Comparison of ENCODE assay signal across 7 cellular contexts in the genomic region with DNA sequence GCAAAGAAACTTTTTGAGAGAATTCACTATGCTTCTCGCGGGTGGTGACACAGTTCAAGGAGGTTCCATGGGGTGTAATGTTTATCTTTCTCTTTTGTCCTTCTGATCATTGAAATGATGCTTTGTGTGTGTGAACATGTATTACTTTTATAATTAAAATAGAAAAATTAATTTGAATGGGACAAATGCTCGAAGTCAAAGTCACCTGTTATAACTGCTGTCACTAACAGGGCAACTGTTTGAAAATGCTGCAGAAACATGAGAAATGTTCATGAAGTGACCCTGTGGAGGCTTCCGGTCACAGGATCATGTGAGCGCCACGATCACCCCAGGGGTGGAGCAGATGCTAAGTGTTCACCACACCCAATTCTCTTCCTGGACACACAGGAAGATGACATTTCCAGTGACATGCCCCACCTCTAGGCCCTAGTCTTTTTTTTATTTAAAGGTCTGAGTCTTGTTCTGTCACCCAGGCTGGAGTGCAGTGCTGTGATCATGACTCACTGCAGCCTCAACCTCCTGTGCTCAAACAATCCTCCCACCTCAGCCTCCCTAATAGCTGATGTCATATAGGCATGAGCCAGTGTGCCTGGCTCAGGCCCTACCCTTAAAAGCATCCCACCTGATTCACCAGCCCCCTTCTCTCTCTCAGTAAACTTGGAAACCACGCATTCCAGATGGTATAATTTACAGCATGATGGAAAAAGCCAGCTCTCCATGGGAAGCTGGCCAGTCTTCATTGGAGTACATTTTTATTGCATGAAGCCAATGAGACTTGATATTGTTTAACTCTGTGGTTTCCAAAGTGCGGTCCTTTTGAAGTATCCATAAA. TPM values are rescaled to one million over a fixed set of nuclear protein-coding genes. Genes with fewer than 3 reads are reported as not detected.
DNase-seq lines count a peak whose midpoint lies in the region; ATAC-seq and TF ChIP-seq lines count a peak whose summit lies in the region.

No MANE protein-coding gene starts in this region.

- peak; percentile 24 to 39 for DNase-seq in SJCRH30
- no peak for DNase-seq in esophagus muscularis mucosa (ENCODE audit: extremely low spot score)
- DNase-seq in stimulated activated CD8-positive, alpha-beta memory T cell treated with anti-CD3 and anti-CD28 coated beads, Interleukin-12 subunit alpha, Interleukin-12 subunit beta, amount 100 ng/mL, for 4 hours (ENCODE audit: low read depth): peak; percentile 9
- no peak for DNase-seq in glutamatergic neuron
- DNase-seq in NCI-H345 (lab: John Stamatoyannopoulos, UW): no peak
- no peak for DNase-seq in NCI-H1092 (lab: John Stamatoyannopoulos, UW)

- H3K9me3 Mint-ChIP-seq in glutamatergic neuron (ENCODE audit: unreplicated experiment): peaks cover 2% of the 10 kb centered on the region

- WGBS in esophagus muscularis mucosa: 81% methylated on average over 8 of the region's 8 CpGs

- no peak for TF ChIP-seq EP300 in esophagus muscularis mucosa (IDR thresholded peaks at IDR 0.05)

- no peak overlapping the region for H3K27ac ChIP-seq in SJCRH30
- H3K27ac ChIP-seq in esophagus muscularis mucosa (replicated peaks in 1 of 4): peak overlapping the region; percentile 14 to 51 (median 28)

- ATAC-seq in GM21723 (IDR thresholded peaks at IDR 0.05; ENCODE audit: unreplicated experiment): peak; percentile 66

- H3K9me3 ChIP-seq in SJCRH30 (replicated peaks) (no peaks in the 10 kb centered on the region), esophagus muscularis mucosa (no peaks in the 10 kb centered on the region)

- H3K4me1 ChIP-seq in SJCRH30 (peaks cover 4% of the 10 kb centered on the region; the same call in 1 of the 2 replicates), esophagus muscularis mucosa (peaks cover 0 to 17% (median 5%) of the 10 kb centered on the region in 4 donors)

- no peak for TF ChIP-seq POLR2A in esophagus muscularis mucosa (IDR thresholded peaks at IDR 0.05; ENCODE audit: low read depth)

- TF ChIP-seq CTCF in esophagus muscularis mucosa (IDR thresholded peaks at IDR 0.05) (no peak), glutamatergic neuron (IDR thresholded peaks at IDR 0.05; ENCODE audit: partially characterized antibody, unreplicated experiment) (no peak)

- no peaks in the 10 kb centered on the region for H3K36me3 Mint-ChIP-seq in glutamatergic neuron (ENCODE audit: unreplicated experiment)

- no peaks in the 10 kb centered on the region for H3K27me3 ChIP-seq in SJCRH30
- H3K27me3 ChIP-seq in esophagus muscularis mucosa: no peaks in the 10 kb centered on the region

- H3K36me3 ChIP-seq in SJCRH30: no peaks in the 10 kb centered on the region
- peaks cover 0 to 6% (median 0%) of the 10 kb centered on the region in 4 donors for H3K36me3 ChIP-seq in esophagus muscularis mucosa

- no peak overlapping the region for H3K4me3 ChIP-seq in SJCRH30
- H3K4me3 ChIP-seq in esophagus muscularis mucosa: no peak overlapping the region

- peaks cover 6% of the 10 kb centered on the region for H3K27me3 Mint-ChIP-seq in glutamatergic neuron (ENCODE audit: unreplicated experiment)

- H3K27ac Mint-ChIP-seq in glutamatergic neuron (ENCODE audit: unreplicated experiment): no peak overlapping the region

- intact Hi-C loops in esophagus muscularis mucosa (cut with DNase I): no loop called here

- H3K4me1 Mint-ChIP-seq in glutamatergic neuron (ENCODE audit: low read depth, unreplicated experiment): no peaks in the 10 kb centered on the region

- no peak overlapping the region for H3K4me3 Mint-ChIP-seq in glutamatergic neuron (ENCODE audit: unreplicated experiment)

RNA-seq across cellular contexts. Expression of a gene that starts 21.1 kb away (rescaled TPM):
- total RNA-seq in SJCRH30 (2014; rRNA removed; shearing (Covaris generic)): not detected in 2 replicates
- total RNA-seq in esophagus muscularis mucosa (not detected), glutamatergic neuron (ENCODE audit: unreplicated experiment) (not detected)

RNA-seq across cellular contexts. Expression of a gene that starts 23.4 kb away (rescaled TPM):
- 48.6 and 49.4 TPM in 2 replicates for total RNA-seq in SJCRH30 (2014; rRNA removed; shearing (Covaris generic))
- 100 to 1,000 TPM; 103 to 131 (median 119) TPM for total RNA-seq in esophagus muscularis mucosa
- 111 TPM for total RNA-seq in glutamatergic neuron (ENCODE audit: unreplicated experiment)

RNA-seq across cellular contexts. Expression of a gene that starts 24.2 kb away (rescaled TPM):
- 10.8 and 13.5 TPM in 2 replicates for total RNA-seq in SJCRH30 (2014; rRNA removed; shearing (Covaris generic))
- total RNA-seq in esophagus muscularis mucosa: 100 to 1,000 TPM in 1 of 4 donors, 10 to 100 TPM in 3; 63.1 to 108 (median 68.4) TPM
- total RNA-seq in glutamatergic neuron (ENCODE audit: unreplicated experiment): 191 TPM

RNA-seq across cellular contexts. Expression of a gene that starts 57.9 kb away (rescaled TPM):
- 53.9 and 58.7 TPM in 2 replicates for total RNA-seq in SJCRH30 (2014; rRNA removed; shearing (Covaris generic))
- total RNA-seq in esophagus muscularis mucosa (10 to 100 TPM; 27.5 to 46.3 (median 38.5) TPM), glutamatergic neuron (ENCODE audit: unreplicated experiment) (42.8 TPM)

Comparison
In these comparisons a context has a peak if more than half of its experiments do, and no peak if none do; other contexts are left out.
1. DNase-seq: peak in SJCRH30 (2 of 2) and stimulated activated CD8-positive, alpha-beta memory T cell treated with anti-CD3 and anti-CD28 coated beads, Interleukin-12 subunit alpha, Interleukin-12 subunit beta, amount 100 ng/mL, for 4 hours (single experiment); none in esophagus muscularis mucosa (single experiment), glutamatergic neuron (single experiment), NCI-H345 (single experiment) and NCI-H1092 (single experiment).